ENCODE assay signal across 8 cellular contexts in the genomic region with DNA sequence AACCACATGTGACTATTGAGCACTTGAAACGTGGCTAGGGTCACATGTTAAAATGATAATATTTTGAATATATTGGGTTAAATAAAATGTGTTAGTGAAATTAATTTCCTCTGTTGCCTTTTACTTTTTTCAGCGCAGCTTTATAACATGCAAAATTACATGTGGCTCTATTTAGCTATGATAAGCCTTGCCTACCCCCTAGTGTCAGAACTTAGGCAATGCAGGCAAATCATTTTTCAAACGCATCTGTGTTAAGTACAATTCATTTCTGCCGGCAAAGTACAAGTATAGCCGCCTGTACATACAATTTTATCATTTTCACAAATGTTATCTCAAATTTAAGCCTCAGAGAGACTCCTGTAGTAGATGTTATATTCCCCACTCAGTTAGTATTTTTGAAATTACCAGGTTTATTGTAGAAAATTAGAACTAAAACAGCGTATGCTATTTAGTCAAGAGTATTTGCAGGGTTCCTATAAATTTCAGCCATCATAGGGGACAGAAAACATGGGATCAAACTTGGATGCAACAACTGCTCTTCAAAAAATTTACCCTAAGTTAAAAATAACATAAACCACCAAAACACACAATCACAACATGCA. TPM values are rescaled to one million over a fixed set of nuclear protein-coding genes. Genes with fewer than 3 reads are reported as not detected.
A peak's percentile ranks its signal among the peaks of the same experiment; 100 is the strongest.
DNase-seq lines count a peak whose midpoint lies in the region; ATAC-seq, FAIRE-seq and TF ChIP-seq lines count a peak whose summit lies in the region.

No MANE protein-coding gene starts in this region.

- H3K4me1 ChIP-seq in adrenal gland (replicated peaks in 1 of 2) (no peaks in the 10 kb centered on the region), small intestine (ENCODE audit: control insufficient read depth in 2 of 2, insufficient read depth in 1 of 2, low read depth in 1 of 2, low read length in 1 of 2) (no peaks in the 10 kb centered on the region)

- peak; percentile 65 to 89 (median 86) for TF ChIP-seq CTCF in adrenal gland (IDR thresholded peaks at IDR 0.05)

- H3K27ac ChIP-seq in adrenal gland (no peak overlapping the region), small intestine (ENCODE audit: low read depth in 1 of 2, low read length in 1 of 2) (no peak overlapping the region)

- no peak for TF ChIP-seq POLR2A in adrenal gland (IDR thresholded peaks at IDR 0.05)

- WGBS in adrenal gland, 4 donors, result 20 to 23% (median 20%) methylated on average over 6 of the region's 6 CpGs
- WGBS in small intestine, 3 donors, result 16 to 17% (median 17%) methylated on average over 6 of the region's 6 CpGs

- H3K27me3 ChIP-seq in adrenal gland (no peaks in the 10 kb centered on the region), small intestine (ENCODE audit: control insufficient read depth in 2 of 2, insufficient read depth in 2 of 2, low read length in 2 of 2) (no peaks in the 10 kb centered on the region)

- peak; percentile 82 for FAIRE-seq in small intestine (lab: Jason Lieb, UNC)

- DNase-seq in EL (peak; percentile 62), NCI-H526 treated with DMSO at 0.1 percent for 48 hours (lab: John Stamatoyannopoulos, UW) (peak; percentile 55), adrenal gland (peak in 6 of 7 donors; percentile 30 to 73 (median 39)), hepatic stellate cell (ENCODE audit: low spot score) (peak; percentile 10), small intestine (peak; percentile 55)

- H3K36me3 ChIP-seq in adrenal gland (replicated peaks in 1 of 2) (no peaks in the 10 kb centered on the region), small intestine (ENCODE audit: control insufficient read depth in 2 of 2, insufficient read depth in 2 of 2, low read length in 2 of 2) (no peaks in the 10 kb centered on the region)

- H3K9me3 ChIP-seq in adrenal gland (replicated peaks in 1 of 3) (no peaks in the 10 kb centered on the region), small intestine (ENCODE audit: control insufficient read depth, low read depth) (no peaks in the 10 kb centered on the region)

- intact Hi-C loops in adrenal gland (cut with DNase I), result loop anchor here in 1 of 2 donors (10.0 kb wide), 1 partner anchor 1491 kb away; no protein-coding TSS in a partner anchor

- ATAC-seq in GM19397 (IDR thresholded peaks at IDR 0.05; ENCODE audit: unreplicated experiment) (peak; percentile 65), HG03432 (IDR thresholded peaks at IDR 0.05; ENCODE audit: unreplicated experiment) (peak; percentile 88), HG03457 (IDR thresholded peaks at IDR 0.05; ENCODE audit: unreplicated experiment) (no peak)

- H3K4me3 ChIP-seq in adrenal gland, result no peak overlapping the region
- H3K4me3 ChIP-seq in small intestine (ENCODE audit: low read depth in 1 of 2, low read length in 2 of 2), result no peak overlapping the region

RNA-seq across cellular contexts. Expression of gene TAFA4, which starts 56.1 kb away (rescaled TPM):
- total RNA-seq in adrenal gland, result 10 to 100 TPM in 2 of 8 donors, 1 to 10 TPM in 6; 2.4 to 15.5 (median 6.7) TPM
- polyA plus RNA-seq in adrenal gland, result 1 to 10 TPM; 2.8 to 7.4 (median 6.2) TPM
- not detected for polyA plus RNA-seq in small intestine

Comparison
In these comparisons a context has a peak if more than half of its experiments do, and no peak if none do; other contexts are left out.
1. DNase-seq: peak in every context shown above with its lines; median percentile 62 in EL; 55 in NCI-H526 treated with DMSO at 0.1 percent for 48 hours; 55 in small intestine; 39 in adrenal gland; 10 in hepatic stellate cell.